Comparison of ENCODE assay signal across 27 cellular contexts in genomic region chr9:38415846-38416245, GRCh38. TPM values are rescaled to one million over a fixed set of nuclear protein-coding genes. Genes with fewer than 3 reads are reported as not detected.
A peak's percentile ranks its signal among the peaks of the same experiment; 100 is the strongest.
DNase-seq lines count a peak whose midpoint lies in the region; ATAC-seq, FAIRE-seq and TF ChIP-seq lines count a peak whose summit lies in the region.
"Had no signal": no experiment of that assay in that cellular context is flagged by ENCODE, and none has a peak within 500 bp of the region (broad histone marks: within the 10 kb centered on the region; RNA-seq: fewer than 3 reads in every experiment).

No MANE protein-coding gene starts in this region.

- ATAC-seq in GM18519 (IDR thresholded peaks at IDR 0.05; ENCODE audit: low FRiP score, unreplicated experiment) (no peak), pancreas (no peak)
- ATAC-seq: HCT116, SK-N-SH treated with all-trans-retinoic acid at 6 μM for 48 hours had no signal

- H3K4me1 ChIP-seq in HEK293 (ENCODE audit: control insufficient read depth, insufficient read depth, low read length), result no peaks in the 10 kb centered on the region
- peaks cover 63% of the 10 kb centered on the region for H3K4me1 ChIP-seq in neural progenitor cell
- no peaks in the 10 kb centered on the region for H3K4me1 ChIP-seq in pancreas
- H3K4me1 ChIP-seq: BLaER1 had no signal

- H3K27ac Mint-ChIP-seq in neural progenitor cell, result peak overlapping the region; percentile 87
- H3K27ac Mint-ChIP-seq: CD4-positive, alpha-beta T cell had no signal

- no peak overlapping the region for H3K9ac ChIP-seq in neural progenitor cell
- H3K9ac ChIP-seq: BLaER1, KMS-11 had no signal

- peak overlapping the region; percentile 28 for H3K4me2 ChIP-seq in neural progenitor cell
- H3K4me2 ChIP-seq: BLaER1, KMS-11 had no signal

- H3K9me3 ChIP-seq in HEK293 (ENCODE audit: control insufficient read depth, insufficient read depth, low read depth, low read length), result no peaks in the 10 kb centered on the region
- no peaks in the 10 kb centered on the region for H3K9me3 ChIP-seq in neural progenitor cell (ENCODE audit: low read depth)
- no peaks in the 10 kb centered on the region for H3K9me3 ChIP-seq in pancreas
- H3K9me3 ChIP-seq: BLaER1 had no signal

- FAIRE-seq in pancreas (lab: Jason Lieb, UNC), result no peak
- FAIRE-seq: GM12892, GM18507, H1, HTR-8/SVneo had no signal

- peak overlapping the region; percentile 62 for H3K4me3 Mint-ChIP-seq in neural progenitor cell
- H3K4me3 Mint-ChIP-seq: CD4-positive, alpha-beta T cell had no signal

- TF ChIP-seq CTCF in HEK293 (tag by site-specific recombination; IDR thresholded peaks at IDR 0.05) (no peak), neural progenitor cell (IDR thresholded peaks at IDR 0.05) (no peak), pancreas (IDR thresholded peaks at IDR 0.05) (no peak)

- no peaks in the 10 kb centered on the region for H3K9me3 Mint-ChIP-seq in neural progenitor cell
- H3K9me3 Mint-ChIP-seq: CD4-positive, alpha-beta T cell had no signal

- H3K36me3 Mint-ChIP-seq in neural progenitor cell, result peaks cover 21% of the 10 kb centered on the region

- DNase-seq in NCI-H69 (lab: John Stamatoyannopoulos, UW) (peak; percentile 50), head of caudate nucleus (peak in 29 of 42 donors; percentile 12 to 77 (median 45)), neural progenitor cell (ENCODE audit: low spot score) (peak; percentile 58), SW480 (ENCODE audit: low spot score) (no peak), pancreas (no peak)
- DNase-seq: CD4-positive, alpha-beta T cell; COR-L47; DND-41; IMR-90; NCI-H1105; NCI-H146; NCI-H2081; NCI-H774; NK-92 treated with Interleukin-12 subunit alpha and Interleukin-12 subunit beta, amount 100 ng/mL, for 24 hours; SIG-M5 had no signal

- H2AFZ ChIP-seq in neural progenitor cell (replicated peaks), result no peak overlapping the region

- CTCF ChIA-PET in HEK293 (lab: Yijun Ruan, JAX), result interaction anchor here (2.1 kb wide), 1 partner anchor 14 kb away, joined by 11 read pairs; no protein-coding TSS in a partner anchor

- H3K36me3 ChIP-seq in HEK293 (ENCODE audit: control insufficient read depth in 2 of 2, insufficient read depth in 1 of 2, low read length in 2 of 2), result no peaks in the 10 kb centered on the region
- no peaks in the 10 kb centered on the region for H3K36me3 ChIP-seq in neural progenitor cell
- H3K36me3 ChIP-seq in pancreas, result no peaks in the 10 kb centered on the region
- H3K36me3 ChIP-seq: BLaER1 had no signal

- intact Hi-C loops in head of caudate nucleus (cut with DNase I) (no loop called here), pancreas (cut with DNase I) (no loop called here)

- H3K79me2 ChIP-seq in neural progenitor cell (ENCODE audit: low read depth), result no peaks in the 10 kb centered on the region

- peaks cover 8% of the 10 kb centered on the region for H3K27me3 Mint-ChIP-seq in neural progenitor cell (ENCODE audit: insufficient read depth, low read depth)

- peaks cover 3% of the 10 kb centered on the region for H3F3A ChIP-seq in neural progenitor cell (ENCODE audit: low read depth)

- peaks cover 81% of the 10 kb centered on the region for H3K4me1 Mint-ChIP-seq in neural progenitor cell

- WGBS in pancreas, 2 donors, result 88% methylated on average over 8 of the region's 8 CpGs

- H3K27ac ChIP-seq in HEK293 (ENCODE audit: extremely low read depth, low read depth, low read length), result no peak overlapping the region
- H3K27ac ChIP-seq in neural progenitor cell, result no peak overlapping the region
- H3K27ac ChIP-seq in pancreas, result no peak overlapping the region
- H3K27ac ChIP-seq: BLaER1, KMS-11, RWPE1 had no signal

- H3K4me3 ChIP-seq in HEK293 (ENCODE audit: low read depth, low read length) (no peak overlapping the region), neural progenitor cell (no peak overlapping the region), pancreas (no peak overlapping the region)
- H3K4me3 ChIP-seq: BLaER1 had no signal

- H3K27me3 ChIP-seq in neural progenitor cell (peaks cover 33% of the 10 kb centered on the region), pancreas (peaks cover 0 to 2% (median 0%) of the 10 kb centered on the region in 4 donors)
- H3K27me3 ChIP-seq: BLaER1 had no signal

- POLR2A ChIA-PET in HEK293 (lab: Yijun Ruan, JAX), result no interaction called here

- H4K20me1 ChIP-seq in neural progenitor cell (ENCODE audit: low read depth), result no peaks in the 10 kb centered on the region
- H4K20me1 ChIP-seq: BLaER1 had no signal

TF ChIP-seq in HEK293, 187 proteins besides CTCF, POLR2A, EP300 and RAD21:
- TF ChIP-seq SETDB1 (IDR thresholded peaks at IDR 0.05; ENCODE audit: insufficient read length, low read length) (no peak), ZNF335 (tag by site-specific recombination; conservative IDR thresholded peaks at IDR 0.05) (peak; percentile 42; the same call in 1 of the 2 replicates), SCRT1 (tag by site-specific recombination; IDR thresholded peaks at IDR 0.05; ENCODE audit: borderline replicate concordance) (no peak), EGR2 (tag by site-specific recombination; IDR thresholded peaks at IDR 0.05; ENCODE audit: low read depth) (peak; percentile 22; the same call in 1 of the 2 replicates), BCL11B (tag by site-specific recombination; IDR thresholded peaks at IDR 0.05; ENCODE audit: low read depth) (no peak)

RNA-seq across cellular contexts. Expression of gene IGFBPL1, which starts 8.4 kb away (rescaled TPM):
- total RNA-seq in neural progenitor cell (ENCODE audit: low replicate concordance), result 26.6 and 43.2 TPM in 2 replicates
- 1 to 10 TPM in 1 of 6 donors, under 1 TPM in 5; 0.12 to 1.1 (median 0.72) TPM for total RNA-seq in pancreas
- polyA plus RNA-seq in pancreas, result 1 to 10 TPM in 1 of 2 donors, under 1 TPM in 1; 0.42 to 2.2 TPM
- total RNA-seq: CD4-positive, alpha-beta T cell; G401; IMR-90 had no signal
- polyA plus RNA-seq: IMR-90 had no signal

RNA-seq across cellular contexts. Expression of gene ALDH1B1, which starts 23.3 kb away (rescaled TPM):
- 32.9 and 44.0 TPM in 2 replicates for total RNA-seq in neural progenitor cell (ENCODE audit: low replicate concordance)
- 10 to 100 TPM in 3 of 6 donors, 1 to 10 TPM in 3; 6.3 to 17.1 (median 10.3) TPM for total RNA-seq in pancreas
- polyA plus RNA-seq in pancreas, result 10 to 100 TPM in 1 of 2 donors, 1 to 10 TPM in 1; 6.0 to 12.4 TPM

Comparison
In these comparisons a context has a peak if more than half of its experiments do, and no peak if none do; other contexts are left out.
1. DNase-seq: peak in NCI-H69 (single experiment), head of caudate nucleus (29 of 42) and neural progenitor cell (single experiment); none in SW480 (single experiment) and pancreas (0 of 6).
2. RNA of gene IGFBPL1, which starts 8.4 kb away (total RNA-seq): 26.6 to 43.2 TPM in neural progenitor cell; 0.12 to 1.1 TPM in pancreas; every median in the first group is over 10 times any median in the second.